In the genomic region with DNA sequence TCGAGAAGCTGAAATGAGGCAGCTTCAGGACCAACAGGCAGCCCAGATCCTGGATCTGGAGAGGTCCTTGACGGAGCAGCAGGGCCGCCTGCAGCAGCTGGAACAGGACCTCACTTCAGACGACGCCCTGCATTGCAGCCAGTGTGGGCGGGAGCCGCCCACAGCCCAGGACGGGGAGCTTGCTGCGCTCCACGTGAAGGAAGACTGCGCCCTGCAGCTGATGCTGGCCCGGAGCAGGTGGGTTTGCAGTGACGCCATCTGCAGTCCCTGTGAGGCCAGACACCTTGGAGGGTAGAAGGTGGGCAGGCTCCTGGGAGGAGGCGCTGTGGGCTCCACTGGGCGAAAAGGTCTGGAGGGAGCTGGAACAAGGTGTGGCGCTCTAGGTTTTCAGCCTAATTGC, we compare ENCODE assay signal across 18 cellular contexts. TPM values are rescaled to one million over a fixed set of nuclear protein-coding genes. Genes with fewer than 3 reads are reported as not detected.
A peak's percentile ranks its signal among the peaks of the same experiment; 100 is the strongest.
DNase-seq lines count a peak whose midpoint lies in the region; ATAC-seq and TF ChIP-seq lines count a peak whose summit lies in the region.
"Had no signal": no experiment of that assay in that cellular context is flagged by ENCODE, and none has a peak within 500 bp of the region (broad histone marks: within the 10 kb centered on the region; RNA-seq: fewer than 3 reads in every experiment).

No MANE protein-coding gene starts in this region.

- DNase-seq in Right ventricle myocardium inferior (ENCODE audit: missing footprints) (peak; percentile 50), right atrium auricular region (ENCODE audit: low spot score) (no peak), WTC11 (ENCODE audit: low spot score) (no peak), nephron progenitor cell (no peak), immature natural killer cell (no peak), NOMO-1 treated with dmso at 0.1 percent for 144 hours (lab: John Stamatoyannopoulos, UW; ENCODE audit: unreplicated experiment) (no peak)
- DNase-seq in stimulated activated naive CD8-positive, alpha-beta T cell treated with anti-CD3 and anti-CD28 coated beads, Interleukin-15, Interleukin-2, amounts not matched to agents 100 U/mL and 50 U/mL, for 24 hours = no peak
- DNase-seq: AML-193; Caco-2; CD8-positive, alpha-beta memory T cell; DND-41; GF-D8; GOT3; HCEC 1CT had no signal

- H3K9me3 Mint-ChIP-seq in WTC11 (no peaks in the 10 kb centered on the region), nephron progenitor cell (peaks cover 4% of the 10 kb centered on the region), immature natural killer cell (no peaks in the 10 kb centered on the region)
- H3K9me3 Mint-ChIP-seq: CD8-positive, alpha-beta memory T cell had no signal

- H3K9me3 ChIP-seq in right atrium auricular region = no peaks in the 10 kb centered on the region
- H3K9me3 ChIP-seq: BLaER1, Caco-2 had no signal

- no peak overlapping the region for H3K4me3 Mint-ChIP-seq in WTC11
- H3K4me3 Mint-ChIP-seq in nephron progenitor cell = no peak overlapping the region
- no peak overlapping the region for H3K4me3 Mint-ChIP-seq in immature natural killer cell
- H3K4me3 Mint-ChIP-seq: CD8-positive, alpha-beta memory T cell had no signal

- no peak for TF ChIP-seq CTCF in right atrium auricular region (IDR thresholded peaks at IDR 0.05)
- no peak for TF ChIP-seq CTCF in WTC11 (IDR thresholded peaks at IDR 0.05)
- TF ChIP-seq CTCF in nephron progenitor cell (IDR thresholded peaks at IDR 0.05) = no peak

- POLR2A ChIA-PET in WTC11 (lab: Charles Lee) = interaction anchor here (0.6 kb wide), 1 partner anchor 281 kb away, joined by 4 read pairs; no protein-coding TSS in a partner anchor

- CTCF ChIA-PET in WTC11 (lab: Charles Lee) = interaction anchor here (0.8 kb wide), 1 partner anchor 57 kb away, joined by 3 read pairs; no protein-coding TSS in a partner anchor

- intact Hi-C loops in Right ventricle myocardium inferior (cut with DNase I) = no loop called here

- no peak for ATAC-seq in Right ventricle myocardium inferior
- ATAC-seq in WTC11 = peak; percentile 30; the same call in 1 of the 2 replicates
- no peak for ATAC-seq in stimulated activated naive CD8-positive, alpha-beta T cell treated with anti-CD3 and anti-CD28 coated beads, Interleukin-15, Interleukin-2, amounts not matched to agents 100 U/mL and 50 U/mL, for 24 hours
- ATAC-seq in GM21786 (IDR thresholded peaks at IDR 0.05; ENCODE audit: unreplicated experiment) = no peak

- H3K4me1 ChIP-seq in right atrium auricular region = no peaks in the 10 kb centered on the region
- H3K4me1 ChIP-seq: Caco-2 had no signal

- H3K36me3 Mint-ChIP-seq in WTC11 = peaks cover 61% of the 10 kb centered on the region
- peaks cover 49% of the 10 kb centered on the region for H3K36me3 Mint-ChIP-seq in nephron progenitor cell (ENCODE audit: low read depth)
- H3K36me3 Mint-ChIP-seq in immature natural killer cell = peaks cover 22 to 47% (median 27%) of the 10 kb centered on the region in 3 donors

- H3K27me3 Mint-ChIP-seq in WTC11 (ENCODE audit: low read depth) (no peaks in the 10 kb centered on the region; the same call in 1 of the 2 replicates), nephron progenitor cell (ENCODE audit: low read depth, poor library complexity) (peaks cover 5% of the 10 kb centered on the region), immature natural killer cell (ENCODE audit: low read depth in 3 of 3) (peaks cover 2 to 9% (median 2%) of the 10 kb centered on the region in 3 donors)
- H3K27me3 Mint-ChIP-seq: CD8-positive, alpha-beta memory T cell had no signal

- no peak overlapping the region for H3K27ac ChIP-seq in right atrium auricular region
- H3K27ac ChIP-seq: 22Rv1, BLaER1, HL-60 had no signal

- peaks cover 31% of the 10 kb centered on the region for H3K36me3 ChIP-seq in right atrium auricular region

- H3K27me3 ChIP-seq in right atrium auricular region = no peaks in the 10 kb centered on the region
- H3K27me3 ChIP-seq: BLaER1 had no signal

- no peak overlapping the region for H3K4me3 ChIP-seq in right atrium auricular region
- H3K4me3 ChIP-seq: BLaER1 had no signal

- H3K27ac Mint-ChIP-seq in WTC11 (no peak overlapping the region), nephron progenitor cell (peak overlapping the region; percentile 95), immature natural killer cell (no peak overlapping the region)

- H3K4me1 Mint-ChIP-seq in WTC11 (no peaks in the 10 kb centered on the region), nephron progenitor cell (peaks cover 53% of the 10 kb centered on the region), immature natural killer cell (peaks cover 5 to 13% of the 10 kb centered on the region in 2 donors)

TF ChIP-seq in WTC11, 78 proteins besides CTCF, POLR2A, EP300 and RAD21 (continues in another document):
- TF ChIP-seq JAZF1 (CRISPR knock-in tag; IDR thresholded peaks at IDR 0.05) (no peak), GTF2I (CRISPR knock-in tag; conservative IDR thresholded peaks at IDR 0.05) (no peak), ZNF219 (CRISPR knock-in tag; IDR thresholded peaks at IDR 0.05; ENCODE audit: borderline replicate concordance) (no peak), OVOL2 (CRISPR knock-in tag; IDR thresholded peaks at IDR 0.05; ENCODE audit: borderline replicate concordance) (no peak), NR1H2 (CRISPR knock-in tag; IDR thresholded peaks at IDR 0.05) (no peak), SP1 (CRISPR knock-in tag; conservative IDR thresholded peaks at IDR 0.05) (no peak), ZBTB21 (CRISPR knock-in tag; IDR thresholded peaks at IDR 0.05; ENCODE audit: borderline replicate concordance) (no peak), IRF2 (CRISPR knock-in tag; IDR thresholded peaks at IDR 0.05; ENCODE audit: borderline replicate concordance, low read depth) (no peak), CBFB (CRISPR knock-in tag; IDR thresholded peaks at IDR 0.05; ENCODE audit: low read depth) (no peak), SMAD3 (CRISPR knock-in tag; IDR thresholded peaks at IDR 0.05; ENCODE audit: borderline replicate concordance) (no peak)
- TF ChIP-seq, protein P1, sequence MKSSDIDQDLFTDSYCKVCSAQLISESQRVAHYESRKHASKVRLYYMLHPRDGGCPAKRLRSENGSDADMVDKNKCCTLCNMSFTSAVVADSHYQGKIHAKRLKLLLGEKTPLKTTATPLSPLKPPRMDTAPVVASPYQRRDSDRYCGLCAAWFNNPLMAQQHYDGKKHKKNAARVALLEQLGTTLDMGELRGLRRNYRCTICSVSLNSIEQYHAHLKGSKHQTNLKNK (CRISPR knock-in tag; IDR thresholded peaks at IDR 0.05) = no peak
- TF ChIP-seq, protein P2, sequence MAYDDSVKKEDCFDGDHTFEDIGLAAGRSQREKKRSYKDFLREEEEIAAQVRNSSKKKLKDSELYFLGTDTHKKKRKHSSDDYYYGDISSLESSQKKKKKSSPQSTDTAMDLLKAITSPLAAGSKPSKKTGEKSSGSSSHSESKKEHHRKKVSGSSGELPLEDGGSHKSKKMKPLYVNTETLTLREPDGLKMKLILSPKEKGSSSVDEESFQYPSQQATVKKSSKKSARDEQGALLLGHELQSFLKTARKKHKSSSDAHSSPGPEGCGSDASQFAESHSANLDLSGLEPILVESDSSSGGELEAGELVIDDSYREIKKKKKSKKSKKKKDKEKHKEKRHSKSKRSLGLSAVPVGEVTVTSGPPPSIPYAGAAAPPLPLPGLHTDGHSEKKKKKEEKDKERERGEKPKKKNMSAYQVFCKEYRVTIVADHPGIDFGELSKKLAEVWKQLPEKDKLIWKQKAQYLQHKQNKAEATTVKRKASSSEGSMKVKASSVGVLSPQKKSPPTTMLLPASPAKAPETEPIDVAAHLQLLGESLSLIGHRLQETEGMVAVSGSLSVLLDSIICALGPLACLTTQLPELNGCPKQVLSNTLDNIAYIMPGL (CRISPR knock-in tag; IDR thresholded peaks at IDR 0.05) = no peak
- TF ChIP-seq, protein P3, sequence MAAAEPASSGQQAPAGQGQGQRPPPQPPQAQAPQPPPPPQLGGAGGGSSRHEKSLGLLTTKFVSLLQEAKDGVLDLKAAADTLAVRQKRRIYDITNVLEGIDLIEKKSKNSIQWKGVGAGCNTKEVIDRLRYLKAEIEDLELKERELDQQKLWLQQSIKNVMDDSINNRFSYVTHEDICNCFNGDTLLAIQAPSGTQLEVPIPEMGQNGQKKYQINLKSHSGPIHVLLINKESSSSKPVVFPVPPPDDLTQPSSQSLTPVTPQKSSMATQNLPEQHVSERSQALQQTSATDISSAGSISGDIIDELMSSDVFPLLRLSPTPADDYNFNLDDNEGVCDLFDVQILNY (CRISPR knock-in tag; IDR thresholded peaks at IDR 0.05) = no peak
- TF ChIP-seq, protein P4, sequence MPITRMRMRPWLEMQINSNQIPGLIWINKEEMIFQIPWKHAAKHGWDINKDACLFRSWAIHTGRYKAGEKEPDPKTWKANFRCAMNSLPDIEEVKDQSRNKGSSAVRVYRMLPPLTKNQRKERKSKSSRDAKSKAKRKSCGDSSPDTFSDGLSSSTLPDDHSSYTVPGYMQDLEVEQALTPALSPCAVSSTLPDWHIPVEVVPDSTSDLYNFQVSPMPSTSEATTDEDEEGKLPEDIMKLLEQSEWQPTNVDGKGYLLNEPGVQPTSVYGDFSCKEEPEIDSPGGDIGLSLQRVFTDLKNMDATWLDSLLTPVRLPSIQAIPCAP (CRISPR knock-in tag; IDR thresholded peaks at IDR 0.05) = no peak

RNA-seq across cellular contexts. Expression of a gene that starts 39.7 kb away (rescaled TPM):
- total RNA-seq in Right ventricle myocardium inferior (27.3 TPM), right atrium auricular region (10 to 100 TPM; 31.7 to 40.3 TPM), WTC11 (2021) (40.6 to 46.4 TPM (median 41.0 TPM) in 3 replicates)
- polyA plus RNA-seq in immature natural killer cell = 10 to 100 TPM in 1 of 3 donors, 1 to 10 TPM in 2; 2.9 to 47.0 (median 6.5) TPM

RNA-seq across cellular contexts. Expression of a gene that starts 40.0 kb away (rescaled TPM):
- total RNA-seq in Right ventricle myocardium inferior (1.2 TPM), right atrium auricular region (under 1 TPM; 0.31 to 0.74 TPM), WTC11 (2021) (31.5 to 35.1 TPM (median 32.7 TPM) in 3 replicates)
- 1 to 10 TPM in 1 of 3 donors, under 1 TPM in 2; 0.53 to 1.2 (median 0.91) TPM for polyA plus RNA-seq in immature natural killer cell

Comparison
In these comparisons a context has a peak if more than half of its experiments do, and no peak if none do; other contexts are left out.
1. RNA of a gene that starts 40.0 kb away (total RNA-seq): 31.5 to 35.1 TPM in WTC11; 1.2 TPM in Right ventricle myocardium inferior (single experiment) and 0.31 to 0.74 TPM in right atrium auricular region; every median in the first group is over 10 times any median in the second.